ENCODE assay signal across 1 cellular context in genomic region chr16:27458987-27459688, GRCh38.
A peak's percentile ranks its signal among the peaks of the same experiment; 100 is the strongest.
TF ChIP-seq lines count a peak whose summit lies in the region.

No MANE protein-coding gene starts in this region.

TF ChIP-seq in HepG2, 621 proteins besides CTCF, POLR2A, EP300 and RAD21:
- TF ChIP-seq ZNF282 (IDR thresholded peaks at IDR 0.05; ENCODE audit: partially characterized antibody) (peak; percentile 36), LCORL (IDR thresholded peaks at IDR 0.05) (0 out of 2 replicates have a peak, but pooled peaks have one; percentile 41), LCORL (CRISPR knock-in tag; IDR thresholded peaks at IDR 0.05) (no peak), ZNF841 (CRISPR knock-in tag; IDR thresholded peaks at IDR 0.05; ENCODE audit: borderline replicate concordance) (no peak), SSRP1 (CRISPR knock-in tag; IDR thresholded peaks at IDR 0.05) (no peak), SNAI1 (CRISPR knock-in tag; IDR thresholded peaks at IDR 0.05; ENCODE audit: borderline replicate concordance) (no peak), POLR2G (IDR thresholded peaks at IDR 0.05; ENCODE audit: low read depth, low read length) (peak; percentile 37; the same call in 1 of the 2 replicates), NBN (conservative IDR thresholded peaks at IDR 0.05) (0 out of 2 replicates have a peak, but pooled peaks have one; percentile 23), NFRKB (IDR thresholded peaks at IDR 0.05) (peak; percentile 29; the same call in 1 of the 2 replicates), SOX6 (IDR thresholded peaks at IDR 0.05) (0 out of 2 replicates have a peak, but pooled peaks have one; percentile 69), SOX6 (CRISPR knock-in tag; IDR thresholded peaks at IDR 0.05) (no peak), PHB2 (IDR thresholded peaks at IDR 0.05; ENCODE audit: partially characterized antibody) (peak; percentile 58), MEF2D (CRISPR knock-in tag; IDR thresholded peaks at IDR 0.05) (no peak), SP1 (IDR thresholded peaks at IDR 0.05) (no peak), SP1 (CRISPR knock-in tag; IDR thresholded peaks at IDR 0.05) (no peak), RAD51 (IDR thresholded peaks at IDR 0.05; ENCODE audit: borderline replicate concordance) (0 out of 2 replicates have a peak, but pooled peaks have one; percentile 6), CCAR2 (optimal IDR thresholded peaks at IDR 0.05; ENCODE audit: low read depth, low read length) (peak; percentile 27), CBX2 (IDR thresholded peaks at IDR 0.05; ENCODE audit: low read depth, low read length) (no peak), CBX2 (CRISPR knock-in tag; IDR thresholded peaks at IDR 0.05; ENCODE audit: low read depth) (no peak), HNRNPUL1 (IDR thresholded peaks at IDR 0.05; ENCODE audit: low read depth, low read length) (no peak), PLRG1 (conservative IDR thresholded peaks at IDR 0.05) (peak; percentile 88; the same call in 1 of the 2 replicates), ZSCAN31 (CRISPR knock-in tag; IDR thresholded peaks at IDR 0.05; ENCODE audit: low read depth) (no peak), ATF7 (IDR thresholded peaks at IDR 0.05) (0 out of 2 replicates have a peak, but pooled peaks have one; percentile 7), ATF7 (CRISPR knock-in tag; IDR thresholded peaks at IDR 0.05) (no peak), IKZF1 (IDR thresholded peaks at IDR 0.05) (0 out of 2 replicates have a peak, but pooled peaks have one; percentile 41), ZNF232 (CRISPR knock-in tag; IDR thresholded peaks at IDR 0.05; ENCODE audit: borderline replicate concordance) (no peak), TRIM22 (IDR thresholded peaks at IDR 0.05) (0 out of 2 replicates have a peak, but pooled peaks have one; percentile 83), HNRNPLL (IDR thresholded peaks at IDR 0.05; ENCODE audit: low read depth, low read length, poor library complexity, severe bottlenecking) (no peak)
